In the genomic region with DNA sequence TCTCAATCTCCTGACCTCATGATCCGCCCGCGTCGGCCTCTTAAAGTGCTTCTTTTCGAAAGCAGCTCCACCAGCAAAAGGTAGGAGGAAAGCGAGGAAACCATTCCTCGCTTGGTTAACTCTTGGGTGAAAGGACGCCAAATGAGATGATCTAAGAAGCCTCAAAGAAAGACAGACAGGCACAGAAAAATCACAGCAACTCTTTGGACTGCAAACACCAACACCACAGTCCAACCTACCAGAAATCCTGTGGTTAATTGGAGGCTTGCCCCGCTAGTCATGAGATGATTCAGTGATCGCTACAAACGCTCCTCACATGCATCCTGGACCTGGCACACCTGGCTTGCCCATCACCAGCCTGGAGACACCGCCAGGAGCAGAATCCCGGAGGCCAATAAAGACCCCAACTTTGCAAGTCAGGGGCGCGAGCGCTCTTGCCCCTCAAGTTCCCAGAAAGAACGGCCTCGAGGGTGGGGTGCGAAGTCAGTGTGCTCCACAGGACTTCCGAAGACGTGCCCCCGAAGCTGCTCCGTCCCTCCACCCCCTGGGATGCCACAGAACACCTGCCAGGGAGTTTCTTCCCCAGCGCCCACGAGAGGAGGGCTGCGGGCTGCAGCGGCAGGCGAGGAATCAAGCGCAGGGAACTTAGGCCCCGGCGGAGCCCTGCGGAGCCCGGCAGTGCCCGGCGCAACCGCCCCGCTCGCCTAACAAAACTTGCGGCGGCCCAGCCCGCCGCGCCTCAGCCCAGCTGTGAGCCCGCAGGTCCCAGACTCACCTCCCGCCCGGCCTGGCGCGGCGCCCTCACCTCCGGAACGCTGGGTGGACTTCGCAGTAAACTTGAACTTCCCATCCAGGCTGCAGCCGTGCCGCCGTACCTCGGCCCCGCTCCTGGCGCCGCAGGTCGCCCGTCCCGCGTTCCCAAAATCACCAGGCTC, we compare ENCODE assay signal across 8 cellular contexts. TPM values are rescaled to one million over a fixed set of nuclear protein-coding genes. Genes with fewer than 3 reads are reported as not detected.
DNase-seq lines count a peak whose midpoint lies in the region; ATAC-seq, FAIRE-seq and TF ChIP-seq lines count a peak whose summit lies in the region.
"Not testable (repeated sequence)": the region's sequence is repeated elsewhere in the genome, so short reads cannot be mapped to it uniquely, and the experiment has no call there.

No MANE protein-coding gene starts in this region.

- H3K4me3 ChIP-seq in CD8-positive, alpha-beta memory T cell (ENCODE audit: low read length), result peak overlapping the region; percentile 72
- peak overlapping the region; percentile 45 to 63 (median 59) for H3K4me3 ChIP-seq in endothelial cell of umbilical vein (replicated peaks in 1 of 3; ENCODE audit: insufficient read depth in 1 of 3, low read depth in 1 of 3, low read length in 3 of 3)
- peak overlapping the region; percentile 70 to 79 (median 77) for H3K4me3 ChIP-seq in right lobe of liver
- peak overlapping the region; percentile 63 to 85 (median 76) for H3K4me3 ChIP-seq in spleen

- H3K27ac Mint-ChIP-seq in CD8-positive, alpha-beta memory T cell, result peak overlapping the region in 5 of 8 donors; percentile 21 to 93 (median 68)

- H3K9me3 Mint-ChIP-seq in CD8-positive, alpha-beta memory T cell, result not testable (repeated sequence)

- H3K4me1 ChIP-seq in CD8-positive, alpha-beta memory T cell (ENCODE audit: insufficient read depth, low read length); endothelial cell of umbilical vein (ENCODE audit: control insufficient read depth, extremely low read depth, insufficient read depth, low read length); right lobe of liver: not testable (repeated sequence)
- H3K4me1 ChIP-seq in spleen, result peaks cover 0 to 22% (median 7%) of the 10 kb centered on the region in 6 donors

- H3K27me3 Mint-ChIP-seq in CD8-positive, alpha-beta memory T cell, result not testable (repeated sequence)

- H3K27ac ChIP-seq in CD8-positive, alpha-beta memory T cell (ENCODE audit: low read depth, low read length), result peak overlapping the region; percentile 51
- not testable (repeated sequence) for H3K27ac ChIP-seq in endothelial cell of umbilical vein (ENCODE audit: insufficient read depth, low read depth, low read length)
- H3K27ac ChIP-seq in right lobe of liver (peak overlapping the region; percentile 83 to 95 (median 93)), spleen (peak overlapping the region in 7 of 8 donors; percentile 51 to 88 (median 79))

- not testable (repeated sequence) for FAIRE-seq in endothelial cell of umbilical vein (lab: Jason Lieb, UNC)

- peak overlapping the region; percentile 64 for H3K4me2 ChIP-seq in endothelial cell of umbilical vein (ENCODE audit: insufficient read depth, low read length)

- H3K27me3 ChIP-seq in CD8-positive, alpha-beta memory T cell (ENCODE audit: insufficient read depth, low read length, poor library complexity, severe bottlenecking); endothelial cell of umbilical vein (ENCODE audit: control insufficient read depth in 2 of 2, insufficient read depth in 2 of 2, low read length in 2 of 2); right lobe of liver; spleen (replicated peaks in 1 of 7): not testable (repeated sequence)

- H3K36me3 Mint-ChIP-seq in CD8-positive, alpha-beta memory T cell, result not testable (repeated sequence)

- ATAC-seq in HG03139 (IDR thresholded peaks at IDR 0.05; ENCODE audit: unreplicated experiment) (peak; percentile 9), right lobe of liver (peak; percentile 61 to 70 (median 63))

- intact Hi-C loops in endothelial cell of umbilical vein (cut with micrococcal nuclease); right lobe of liver (cut with DNase I); spleen (cut with DNase I; ENCODE audit: low total_unique reads): not testable (repeated sequence)

- not testable (repeated sequence) for TF ChIP-seq CTCF in GM20000 (IDR thresholded peaks at IDR 0.05; ENCODE audit: extremely low read depth, missing control alignments); endothelial cell of umbilical vein (IDR thresholded peaks at IDR 0.05; ENCODE audit: extremely low read depth in 1 of 2, insufficient read depth in 1 of 2, low read depth in 1 of 2, low read length in 2 of 2); right lobe of liver (IDR thresholded peaks at IDR 0.05); spleen (IDR thresholded peaks at IDR 0.05 in 8 of 11, conservative IDR thresholded peaks at IDR 0.05 in 3 of 11)

- not testable (repeated sequence) for BruUV-seq in endothelial cell of umbilical vein (replicated peaks; lab: Mats Ljungman, UMichigan)

- not testable (repeated sequence) for H4K20me1 ChIP-seq in endothelial cell of umbilical vein (replicated peaks; ENCODE audit: control insufficient read depth, extremely low read depth, insufficient read depth, low read length)

- CTCF ChIA-PET in CD8-positive, alpha-beta memory T cell (lab: Charles Lee); endothelial cell of umbilical vein (lab: Charles Lee): not testable (repeated sequence)

- peak in 3 of 5 donors; percentile 6 to 46 (median 8) for DNase-seq in CD8-positive, alpha-beta memory T cell
- DNase-seq in GM20000 (ENCODE audit: low spot score), result peak; percentile 32
- peak; percentile 37 for DNase-seq in NCI-H748 (lab: John Stamatoyannopoulos, UW; ENCODE audit: unreplicated experiment)
- peak; percentile 12 for DNase-seq in activated T-cell treated with anti-CD3 and anti-CD28 coated beads for 48 hours (ENCODE audit: low read depth)
- peak; percentile 22 for DNase-seq in endothelial cell of umbilical vein (ENCODE audit: low read depth, low spot score)
- DNase-seq in right lobe of liver, result peak; percentile 62 to 75 (median 72)
- peak; percentile 88 for DNase-seq in spleen

- H3K4me3 Mint-ChIP-seq in CD8-positive, alpha-beta memory T cell, result peak overlapping the region; percentile 96 to 100 (median 97)

- H3K9ac ChIP-seq in endothelial cell of umbilical vein (replicated peaks; ENCODE audit: extremely low read depth, insufficient read depth, low read length), result not testable (repeated sequence)

- peaks cover 9 to 15% (median 11%) of the 10 kb centered on the region in 3 donors for H3K4me1 Mint-ChIP-seq in CD8-positive, alpha-beta memory T cell

- dilution Hi-C loops in endothelial cell of umbilical vein (cut with MboI; ENCODE audit: extremely low pct_ligation_motif_present, low sequenced_read_pairs), result not testable (repeated sequence)

- not testable (repeated sequence) for H3K36me3 ChIP-seq in CD8-positive, alpha-beta memory T cell (ENCODE audit: insufficient read depth, low read length); endothelial cell of umbilical vein (ENCODE audit: control insufficient read depth in 2 of 2, extremely low read depth in 1 of 2, insufficient read depth in 2 of 2, low read length in 2 of 2); right lobe of liver
- H3K36me3 ChIP-seq in spleen, result peaks cover 0 to 19% (median 0%) of the 10 kb centered on the region in 6 donors

- H3K9me3 ChIP-seq in CD8-positive, alpha-beta memory T cell (ENCODE audit: low read length); endothelial cell of umbilical vein (replicated peaks; ENCODE audit: control insufficient read depth, insufficient read depth, low read length); right lobe of liver; spleen: not testable (repeated sequence)

- H2AFZ ChIP-seq in endothelial cell of umbilical vein (ENCODE audit: low read depth, low read length), result peak overlapping the region; percentile 48

- not testable (repeated sequence) for H3K79me2 ChIP-seq in endothelial cell of umbilical vein (ENCODE audit: control insufficient read depth, insufficient read depth, low read length)

- 10% methylated on average over 14 of the region's 63 CpGs for WGBS in right lobe of liver (ENCODE audit: insufficient coverage, low coverage, low lambda C conversion rate, missing lambda C conversion rate)
- WGBS in spleen, 5 donors, result 5 to 56% (median 9%) methylated on average over 8 to 52 of the region's 63 CpGs

- POLR2A ChIA-PET in CD8-positive, alpha-beta memory T cell (lab: Charles Lee); endothelial cell of umbilical vein (lab: Charles Lee): not testable (repeated sequence)

- TF ChIP-seq POLR2A in endothelial cell of umbilical vein (IDR thresholded peaks at IDR 0.05; ENCODE audit: low read depth, low read length); spleen (IDR thresholded peaks at IDR 0.05): not testable (repeated sequence)
- TF ChIP-seq POLR2A in right lobe of liver (IDR thresholded peaks at IDR 0.05), result peak; percentile 33

- not testable (repeated sequence) for H3K9me1 ChIP-seq in endothelial cell of umbilical vein (replicated peaks; ENCODE audit: control insufficient read depth, extremely low read depth, insufficient read depth, low read length)

RNA-seq across cellular contexts. Expression of a gene that starts 0.9 kb away (rescaled TPM):
- total RNA-seq in CD8-positive, alpha-beta memory T cell, result 1 to 10 TPM; 6.6 to 6.9 TPM
- 4.0 TPM for polyA plus RNA-seq in CD8-positive, alpha-beta memory T cell
- 10.2 and 11.0 TPM in 2 replicates for total RNA-seq in endothelial cell of umbilical vein
- polyA plus RNA-seq in endothelial cell of umbilical vein, result 8.5 and 10.3 TPM in 2 replicates
- 3.5 and 4.4 TPM in 2 replicates for polyA plus RNA-seq in endothelial cell of umbilical vein (2011; cell fraction: cytosol; rRNA removed)
- polyA plus RNA-seq in endothelial cell of umbilical vein (2011; cell fraction: nucleus; rRNA removed), result 53.7 and 57.7 TPM in 2 replicates
- 4.0 and 5.0 TPM in 2 replicates for polyA plus RNA-seq in endothelial cell of umbilical vein (2012)
- 9.9 and 13.8 TPM in 2 replicates for polyA minus RNA-seq in endothelial cell of umbilical vein
- polyA minus RNA-seq in endothelial cell of umbilical vein (2011; cell fraction: cytosol; rRNA and poly(A)+ RNA removed), result 2.7 TPM
- 15.4 and 19.5 TPM in 2 replicates for polyA minus RNA-seq in endothelial cell of umbilical vein (2011; cell fraction: nucleus; rRNA and poly(A)+ RNA removed)
- 10 to 100 TPM in 3 of 6 experiments, 1 to 10 TPM in 3; 4.7 to 11.1 (median 8.4) TPM for total RNA-seq in right lobe of liver
- total RNA-seq in spleen, result 10 to 100 TPM; 11.6 to 20.2 (median 17.8) TPM
- polyA plus RNA-seq in spleen, result 10 to 100 TPM in 2 of 3 donors, 1 to 10 TPM in 1; 7.2 to 11.0 (median 10.2) TPM

Comparison
In these comparisons a context has a peak if more than half of its experiments do, and no peak if none do; other contexts are left out.
1. DNase-seq: peak in every context shown above with its lines; median percentile 88 in spleen; 72 in right lobe of liver; 37 in NCI-H748; 32 in GM20000; 22 in endothelial cell of umbilical vein; 12 in activated T-cell treated with anti-CD3 and anti-CD28 coated beads for 48 hours; 8 in CD8-positive, alpha-beta memory T cell.